In the genomic region with DNA sequence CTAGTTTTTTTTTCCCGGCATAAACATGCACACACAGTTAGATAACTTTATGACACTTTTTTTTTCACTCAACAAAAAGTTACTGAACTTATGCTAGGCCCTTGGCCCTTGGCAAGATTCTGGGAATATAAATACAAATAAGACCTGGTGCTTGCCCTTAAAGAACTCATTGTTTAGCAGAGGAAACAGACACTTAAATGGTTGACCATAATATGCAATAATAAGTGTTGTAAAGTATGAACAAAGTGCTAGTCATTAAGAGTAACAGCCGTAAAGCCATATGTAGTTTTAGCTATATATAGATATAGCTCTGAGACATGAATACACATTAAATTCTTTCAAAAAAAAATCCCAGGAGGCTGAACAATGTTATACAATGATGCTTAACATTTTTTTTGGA, we compare ENCODE assay signal across 22 cellular contexts.
"Had no signal": no experiment of that assay in that cellular context is flagged by ENCODE, and none has a peak within 500 bp of the region (broad histone marks: within the 10 kb centered on the region; RNA-seq: fewer than 3 reads in every experiment).

No MANE protein-coding gene starts in this region.

- H3K9me3 Mint-ChIP-seq: type B pancreatic cell had no signal

- H3K27ac Mint-ChIP-seq: effector memory CD8-positive, alpha-beta T cell; natural killer cell; stimulated activated effector memory CD8-positive, alpha-beta T cell treated with anti-CD3 and anti-CD28 coated beads, Interleukin-12 subunit alpha, Interleukin-12 subunit beta, amount 100 ng/mL, for 72 hours; type B pancreatic cell had no signal

- H3K9me3 ChIP-seq: gastrocnemius medialis, ovary, psoas muscle, sigmoid colon, testis, tibial artery had no signal

- DNase-seq: cortex of kidney; effector memory CD8-positive, alpha-beta T cell; gastrocnemius medialis; head of caudate nucleus; natural killer cell; occipital lobe; ovary; posterior cingulate gyrus; psoas muscle; right cardiac atrium; sigmoid colon; stimulated activated CD4-positive, alpha-beta T cell treated with anti-CD3 and anti-CD28 coated beads, Interleukin-2, amount 100 ng/mL, for 24 hours; stimulated activated CD4-positive, alpha-beta T cell treated with anti-CD3 and anti-CD28 coated beads, Interleukin-4, amount 100 ng/mL, for 24 hours; stimulated activated naive CD8-positive, alpha-beta T cell treated with anti-CD3 and anti-CD28 coated beads, Interleukin-15, Interleukin-2, amounts not matched to agents 100 U/mL and 50 U/mL, for 24 hours; substantia nigra; testis; tibial artery had no signal

- H3K36me3 ChIP-seq: gastrocnemius medialis, ovary, sigmoid colon, tibial artery had no signal

- ATAC-seq: effector memory CD8-positive, alpha-beta T cell; gastrocnemius medialis; left lobe of liver; natural killer cell; psoas muscle; right cardiac atrium; stimulated activated effector memory CD8-positive, alpha-beta T cell treated with anti-CD3 and anti-CD28 coated beads, Interleukin-12 subunit alpha, Interleukin-12 subunit beta, amount 100 ng/mL, for 72 hours; stimulated activated naive CD8-positive, alpha-beta T cell treated with anti-CD3 and anti-CD28 coated beads, Interleukin-15, Interleukin-2, amounts not matched to agents 100 U/mL and 50 U/mL, for 24 hours had no signal

- H3K4me1 Mint-ChIP-seq: natural killer cell; stimulated activated effector memory CD8-positive, alpha-beta T cell treated with anti-CD3 and anti-CD28 coated beads, Interleukin-12 subunit alpha, Interleukin-12 subunit beta, amount 100 ng/mL, for 72 hours had no signal

- H3K4me3 ChIP-seq: gastrocnemius medialis, ovary, psoas muscle, sigmoid colon, testis, tibial artery had no signal

- H3K27me3 ChIP-seq: gastrocnemius medialis, ovary, sigmoid colon, testis, tibial artery had no signal

- H3K27ac ChIP-seq: gastrocnemius medialis, ovary, psoas muscle, sigmoid colon, testis, tibial artery had no signal

- FAIRE-seq: endometrium, keratinocyte had no signal

- H3K36me3 Mint-ChIP-seq: natural killer cell; stimulated activated effector memory CD8-positive, alpha-beta T cell treated with anti-CD3 and anti-CD28 coated beads, Interleukin-12 subunit alpha, Interleukin-12 subunit beta, amount 100 ng/mL, for 72 hours; type B pancreatic cell had no signal

- H3K4me3 Mint-ChIP-seq: effector memory CD8-positive, alpha-beta T cell; natural killer cell; stimulated activated effector memory CD8-positive, alpha-beta T cell treated with anti-CD3 and anti-CD28 coated beads, Interleukin-12 subunit alpha, Interleukin-12 subunit beta, amount 100 ng/mL, for 72 hours; type B pancreatic cell had no signal

- H3K4me1 ChIP-seq: gastrocnemius medialis, psoas muscle, testis, tibial artery had no signal

- H3K27me3 Mint-ChIP-seq: effector memory CD8-positive, alpha-beta T cell had no signal
